Comparison of ENCODE assay signal across 25 cellular contexts in the genomic region with DNA sequence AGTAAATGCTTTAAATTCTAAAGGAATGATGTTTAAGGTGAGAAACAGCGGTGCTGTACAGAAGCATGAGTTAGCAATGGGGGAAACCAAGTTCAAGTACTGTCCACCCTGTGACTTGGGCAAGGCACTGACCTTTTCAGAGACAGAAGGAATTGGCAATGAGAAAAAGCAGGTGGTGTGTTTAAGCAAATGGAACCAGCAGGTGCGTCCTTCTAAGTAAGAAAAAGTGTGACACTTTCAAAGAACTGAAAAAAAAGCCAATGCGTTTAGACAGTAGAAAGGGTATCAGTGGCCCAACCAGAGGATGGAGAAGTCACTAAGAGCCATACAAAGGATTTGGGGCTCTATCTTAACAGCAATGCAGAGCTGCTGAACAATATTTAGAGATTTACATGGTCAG.
A peak's percentile ranks its signal among the peaks of the same experiment; 100 is the strongest.
DNase-seq lines count a peak whose midpoint lies in the region; ATAC-seq, FAIRE-seq and TF ChIP-seq lines count a peak whose summit lies in the region.
"Had no signal": no experiment of that assay in that cellular context is flagged by ENCODE, and none has a peak within 500 bp of the region (broad histone marks: within the 10 kb centered on the region; RNA-seq: fewer than 3 reads in every experiment).

No MANE protein-coding gene starts in this region.

- H3K27me3 ChIP-seq in IMR-90 (ENCODE audit: control insufficient read depth, insufficient read depth, low read length) (no peaks in the 10 kb centered on the region; the same call in 1 of the 2 replicates), K562 (ENCODE audit: control insufficient read depth in 2 of 2, insufficient read depth in 2 of 2, low read length in 2 of 2) (no peaks in the 10 kb centered on the region), osteoblast (ENCODE audit: insufficient read depth, low read length) (no peaks in the 10 kb centered on the region)
- H3K27me3 ChIP-seq: BE2C, BLaER1 had no signal

- no peak overlapping the region for H3K14ac ChIP-seq in IMR-90 (replicated peaks; ENCODE audit: low read depth, low read length)

- no peak overlapping the region for H2BK15ac ChIP-seq in IMR-90 (ENCODE audit: low read depth, low read length)

- H3K4me3 ChIP-seq in IMR-90 (ENCODE audit: insufficient read depth, low read depth, low read length) (no peak overlapping the region), K562 (no peak overlapping the region), osteoblast (ENCODE audit: insufficient read depth, low read length) (no peak overlapping the region)
- H3K4me3 ChIP-seq: BLaER1, GM12878 had no signal

- no peak overlapping the region for H4K5ac ChIP-seq in IMR-90 (ENCODE audit: low read depth, low read length)

- ATAC-seq in IMR-90 (ENCODE audit: low read depth) (no peak; the same call in 1 of the 2 replicates), K562 (no peak)
- ATAC-seq: GM12878 had no signal

- no peaks in the 10 kb centered on the region for H3K9me1 ChIP-seq in IMR-90 (ENCODE audit: insufficient read depth, low read length)
- no peaks in the 10 kb centered on the region for H3K9me1 ChIP-seq in K562 (ENCODE audit: control insufficient read depth, insufficient read depth, low read length)

- BruUV-seq in IMR-90 (replicated peaks; lab: Mats Ljungman, UMichigan) (no TSS peak), K562 (replicated peaks; lab: Mats Ljungman, UMichigan) (no TSS peak)

- in situ Hi-C loops in IMR-90 (cut with MboI; ENCODE audit: low sequenced_read_pairs) (no loop called here), K562 (cut with MboI) (no loop called here)

- 85% methylated on average over 2 of the region's 3 CpGs; no CpG with 5 or more reads in 1 of the 2 experiments for WGBS in IMR-90 (ENCODE audit: extremely low coverage in 2 of 2, insufficient read length in 1 of 2), 2 experiments
- WGBS in K562 (ENCODE audit: insufficient coverage, low coverage, missing lambda C conversion rate): 71% methylated on average over 3 of the region's 3 CpGs

- H3K79me1 ChIP-seq in IMR-90 (ENCODE audit: low read depth in 1 of 2, low read length in 2 of 2): no peaks in the 10 kb centered on the region

- H3K4ac ChIP-seq in IMR-90 (ENCODE audit: low read depth, low read length): no peak overlapping the region

- no peak overlapping the region for H3K23ac ChIP-seq in IMR-90 (ENCODE audit: low read depth, low read length)

- H3K27ac ChIP-seq in IMR-90 (ENCODE audit: insufficient read depth, low read length): no peak overlapping the region
- H3K27ac ChIP-seq in K562 (ENCODE audit: extremely low read depth, low read depth, low read length): no peak overlapping the region
- no peak overlapping the region for H3K27ac ChIP-seq in osteoblast (ENCODE audit: low read depth, low read length)
- H3K27ac ChIP-seq: BLaER1 had no signal

- H3K18ac ChIP-seq in IMR-90 (ENCODE audit: low read depth, low read length): no peak overlapping the region

- H4K91ac ChIP-seq in IMR-90 (ENCODE audit: insufficient read depth, low read depth, low read length): no peak overlapping the region

- no peaks in the 10 kb centered on the region for H3K9me3 Mint-ChIP-seq in nephron progenitor cell
- H3K9me3 Mint-ChIP-seq: CD8-positive, alpha-beta memory T cell had no signal

- TF ChIP-seq CTCF in IMR-90 (conservative IDR thresholded peaks at IDR 0.05; ENCODE audit: low read depth, low read length): no peak
- TF ChIP-seq CTCF in K562 (IDR thresholded peaks at IDR 0.05 in 2 of 3, conservative IDR thresholded peaks at IDR 0.05 in 1 of 3; ENCODE audit: insufficient read depth in 2 of 3, low read depth in 1 of 3, low read length in 3 of 3): no peak
- TF ChIP-seq CTCF in osteoblast (IDR thresholded peaks at IDR 0.05; ENCODE audit: extremely low read depth, low read depth, low read length): no peak
- TF ChIP-seq CTCF in nephron progenitor cell (IDR thresholded peaks at IDR 0.05): no peak

- H3K36me3 Mint-ChIP-seq in nephron progenitor cell (ENCODE audit: low read depth): no peaks in the 10 kb centered on the region
- H3K36me3 Mint-ChIP-seq: CD14-positive monocyte had no signal

- dilution Hi-C loops in IMR-90 (cut with HindIII; ENCODE audit: low sequenced_read_pairs, unreplicated experiment): no loop called here

- intact Hi-C loops in IMR-90 (cut with micrococcal nuclease): loop anchor here (2.0 to 10.0 kb wide), 2 partner anchors 169 to 251 kb away; no protein-coding TSS in a partner anchor
- intact Hi-C loops in K562 (cut with micrococcal nuclease): no loop called here

- no peak for TF ChIP-seq EP300 in K562 (IDR thresholded peaks at IDR 0.05; ENCODE audit: low read length)

- H3K56ac ChIP-seq in IMR-90 (ENCODE audit: extremely low read depth, insufficient read depth, low read length): no peak overlapping the region

- no peak overlapping the region for H3K27ac Mint-ChIP-seq in nephron progenitor cell
- H3K27ac Mint-ChIP-seq: CD14-positive monocyte; CD4-positive, alpha-beta memory T cell; CD4-positive, CD25-positive, alpha-beta regulatory T cell had no signal

- H3K36me3 ChIP-seq in IMR-90 (ENCODE audit: control insufficient read depth, insufficient read depth, low read length): peaks cover 4% of the 10 kb centered on the region
- no peaks in the 10 kb centered on the region for H3K36me3 ChIP-seq in K562 (ENCODE audit: control insufficient read depth, insufficient read depth, low read length)
- H3K36me3 ChIP-seq in osteoblast (ENCODE audit: insufficient read depth, low read length): no peaks in the 10 kb centered on the region
- H3K36me3 ChIP-seq: BLaER1 had no signal

- no peak overlapping the region for H2BK5ac ChIP-seq in IMR-90 (ENCODE audit: low read depth, low read length, poor library complexity, severe bottlenecking)

- H2BK20ac ChIP-seq in IMR-90 (ENCODE audit: low read depth, low read length): no peak overlapping the region

- no peak overlapping the region for H2AK5ac ChIP-seq in IMR-90 (ENCODE audit: low read depth, low read length)

- TF ChIP-seq RAD21 in IMR-90 (IDR thresholded peaks at IDR 0.05; ENCODE audit: low read length) (no peak), K562 (CRISPR knock-in tag; conservative IDR thresholded peaks at IDR 0.05 in 1 of 2, IDR thresholded peaks at IDR 0.05 in 1 of 2) (no peak)

- FAIRE-seq in K562 (lab: Jason Lieb, UNC): peak; percentile 11
- FAIRE-seq in GM19239 (lab: Jason Lieb, UNC): no peak
- FAIRE-seq: GM12878, GM12892, GM18507 had no signal

- H3K4me1 Mint-ChIP-seq in nephron progenitor cell: no peaks in the 10 kb centered on the region
- H3K4me1 Mint-ChIP-seq: CD14-positive monocyte; CD4-positive, alpha-beta memory T cell; CD4-positive, CD25-positive, alpha-beta regulatory T cell had no signal

- POLR2A ChIA-PET in IMR-90 (lab: Charles Lee; ENCODE audit: unreplicated experiment): no interaction called here
- POLR2A ChIA-PET in K562 (lab: Yijun Ruan, JAX): no interaction called here

- H3K27me3 Mint-ChIP-seq in nephron progenitor cell (ENCODE audit: low read depth, poor library complexity): peaks cover 4% of the 10 kb centered on the region
- H3K27me3 Mint-ChIP-seq: CD4-positive, alpha-beta memory T cell; CD4-positive, CD25-positive, alpha-beta regulatory T cell had no signal

- H3K79me2 ChIP-seq in K562 (ENCODE audit: control insufficient read depth, insufficient read depth, low read length): no peaks in the 10 kb centered on the region
- H3K79me2 ChIP-seq in osteoblast (ENCODE audit: insufficient read depth, low read length): no peaks in the 10 kb centered on the region

- no peak overlapping the region for H3K9ac ChIP-seq in IMR-90 (ENCODE audit: low read depth, low read length)
- H3K9ac ChIP-seq in K562 (ENCODE audit: insufficient read depth in 1 of 2, low read depth in 2 of 2, low read length in 2 of 2): no peak overlapping the region
- H3K9ac ChIP-seq: BLaER1 had no signal

- DNase-seq in IMR-90 (no peak), K562 (ENCODE audit: extremely low read depth in 1 of 4, low spot score in 3 of 4) (no peak), osteoblast (ENCODE audit: insufficient read length, low spot score, missing footprints) (peak; percentile 62), GM19239 (ENCODE audit: insufficient read length, low spot score) (no peak), nephron progenitor cell (no peak), NOMO-1 treated with DMSO at 0.1 percent for 48 hours (lab: John Stamatoyannopoulos, UW; ENCODE audit: unreplicated experiment) (no peak)
- DNase-seq: ACHN; BE2C; C1 segment of cervical spinal cord; CD4-positive, alpha-beta memory T cell; CD4-positive, CD25-positive, alpha-beta regulatory T cell; CD8-positive, alpha-beta memory T cell; COR-L47; DMS 273 treated with DMSO at 0.1 percent for 48 hours; DMS153; DMS53; DMS79; DND-41; EL; GDM1 had no signal

- H4K8ac ChIP-seq in IMR-90 (ENCODE audit: low read depth in 2 of 2, low read length in 2 of 2): no peak overlapping the region

- H2AK9ac ChIP-seq in IMR-90 (replicated peaks; ENCODE audit: low read depth, low read length, poor library complexity): no peak overlapping the region

- no peaks in the 10 kb centered on the region for H4K20me1 ChIP-seq in IMR-90 (ENCODE audit: insufficient read depth, low read length)
- H4K20me1 ChIP-seq in K562 (replicated peaks; ENCODE audit: control insufficient read depth, insufficient read depth, low read length): no peaks in the 10 kb centered on the region
- H4K20me1 ChIP-seq in osteoblast (ENCODE audit: insufficient read depth, low read length): no peaks in the 10 kb centered on the region
- H4K20me1 ChIP-seq: BLaER1 had no signal

- TF ChIP-seq POLR2A in IMR-90 (IDR thresholded peaks at IDR 0.05; ENCODE audit: low read depth, low read length) (peak; percentile 23; the same call in 1 of the 2 replicates), K562 (conservative IDR thresholded peaks at IDR 0.05) (no peak)

- no peak overlapping the region for H2AFZ ChIP-seq in IMR-90 (replicated peaks; ENCODE audit: low read length, poor library complexity)
- H2AFZ ChIP-seq in K562 (ENCODE audit: low read depth, low read length): no peak overlapping the region
- H2AFZ ChIP-seq in osteoblast (ENCODE audit: low read length): no peak overlapping the region

- H3K4me1 ChIP-seq in IMR-90 (ENCODE audit: control insufficient read depth, insufficient read depth, low read length) (no peaks in the 10 kb centered on the region), K562 (replicated peaks in 1 of 2; ENCODE audit: control insufficient read depth in 2 of 2, insufficient read depth in 2 of 2, low read length in 2 of 2) (peaks cover 0 to 6% of the 10 kb centered on the region in 2 experiments; a peak in 3 of 5 replicates), osteoblast (ENCODE audit: insufficient read depth, low read length) (no peaks in the 10 kb centered on the region)
- H3K4me1 ChIP-seq: BE2C had no signal

- CTCF ChIA-PET in IMR-90 (lab: Yijun Ruan, JAX): no interaction called here
- CTCF ChIA-PET in K562 (lab: Yijun Ruan, JAX; ENCODE audit: low intra/inter-chr PET ratio): no interaction called here

- no peak overlapping the region for H2BK120ac ChIP-seq in IMR-90 (ENCODE audit: low read depth, low read length)

- H3K4me2 ChIP-seq in IMR-90 (ENCODE audit: low read depth, low read length) (no peak overlapping the region), K562 (ENCODE audit: insufficient read depth, low read length) (no peak overlapping the region), osteoblast (ENCODE audit: insufficient read depth, low read length) (no peak overlapping the region)
- H3K4me2 ChIP-seq: BLaER1 had no signal

- no peak overlapping the region for H3K4me3 Mint-ChIP-seq in nephron progenitor cell
- H3K4me3 Mint-ChIP-seq: CD14-positive monocyte; CD4-positive, alpha-beta memory T cell; CD4-positive, CD25-positive, alpha-beta regulatory T cell; CD8-positive, alpha-beta memory T cell had no signal

- H3K9me3 ChIP-seq in IMR-90 (ENCODE audit: control insufficient read depth, insufficient read depth, low read length): no peaks in the 10 kb centered on the region
- no peaks in the 10 kb centered on the region for H3K9me3 ChIP-seq in K562 (replicated peaks; ENCODE audit: control insufficient read depth, insufficient read depth, low read depth, low read length)
- no peaks in the 10 kb centered on the region for H3K9me3 ChIP-seq in osteoblast (ENCODE audit: low read depth, low read length)
- H3K9me3 ChIP-seq: BE2C, BLaER1 had no signal
